8 cellular contexts compared by ENCODE assay signal in the genomic region with DNA sequence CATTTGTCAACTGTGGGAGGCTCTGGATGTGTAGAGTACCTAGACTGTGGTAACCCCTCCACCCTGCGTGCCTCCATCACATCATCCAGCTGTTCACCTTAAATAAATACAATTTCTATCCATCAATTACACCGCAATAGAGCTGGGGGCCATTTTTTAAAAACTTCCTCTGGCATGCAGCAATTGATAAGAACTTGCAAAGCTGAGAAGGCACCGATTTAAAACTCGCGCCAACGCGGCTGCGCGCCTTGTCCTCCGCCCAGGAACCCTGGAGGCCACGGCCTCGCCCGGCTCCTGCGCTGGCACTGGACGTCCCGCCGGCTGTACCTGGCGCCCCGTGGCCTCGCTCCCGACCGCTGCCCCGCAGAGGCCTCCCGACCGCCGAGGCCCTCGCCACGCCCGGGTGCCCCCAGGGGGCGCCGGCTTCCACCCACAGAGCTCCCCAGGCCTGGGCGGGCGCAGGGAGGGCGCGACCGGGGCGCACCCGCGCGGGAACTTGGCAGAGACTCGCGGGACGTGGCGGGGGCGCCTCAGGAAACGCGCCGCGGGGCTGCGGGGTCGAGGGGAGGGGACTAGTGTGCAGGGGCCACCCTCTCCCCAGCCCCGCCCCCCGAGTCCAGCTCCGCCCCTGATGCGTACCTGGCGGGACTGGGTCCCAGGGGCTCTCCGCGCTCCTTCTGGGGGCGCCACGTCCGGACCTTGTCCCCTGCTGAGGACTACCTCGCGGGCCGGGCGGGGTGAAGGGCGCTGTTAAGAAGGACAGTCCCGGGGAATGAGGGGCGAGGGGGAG.
A peak's percentile ranks its signal among the peaks of the same experiment; 100 is the strongest.
DNase-seq lines count a peak whose midpoint lies in the region; ATAC-seq and TF ChIP-seq lines count a peak whose summit lies in the region.

No MANE protein-coding gene starts in this region.

- peaks cover 7 to 36% (median 11%) of the 10 kb centered on the region in 3 donors for H3K27me3 ChIP-seq in sigmoid colon

- no peak overlapping the region for H3K27ac ChIP-seq in sigmoid colon

- H3K4me3 ChIP-seq in sigmoid colon, result peak overlapping the region in 3 of 4 donors; percentile 33 to 48 (median 45)

- WGBS in sigmoid colon, 2 donors, result 3 to 4% methylated on average over 68 of the region's 68 CpGs

- intact Hi-C loops in left cardiac atrium (cut with DNase I), result loop anchor here in 1 of 2 donors (5.0 to 10.0 kb wide), 2 partner anchors 82 to 106 kb away; no protein-coding TSS in a partner anchor
- intact Hi-C loops in sigmoid colon (cut with DNase I), result loop anchor here (5.0 kb wide), 2 partner anchors 62 to 103 kb away; no protein-coding TSS in a partner anchor

- H3K36me3 ChIP-seq in sigmoid colon, result no peaks in the 10 kb centered on the region

- no peak for TF ChIP-seq POLR2A in sigmoid colon (IDR thresholded peaks at IDR 0.05)

- DNase-seq in activated T-cell treated with anti-CD3 and anti-CD28 coated beads, Interleukin-2, amount 50 U/mL, for 48 hours, result peak; percentile 35 to 46
- DNase-seq in left cardiac atrium, result peak; percentile 49
- DNase-seq in sigmoid colon, result peak; percentile 66
- no peak for DNase-seq in NCI-H1105 treated with DMSO at 0.1 percent for 48 hours (lab: John Stamatoyannopoulos, UW)
- DNase-seq in NCI-H2171 (lab: John Stamatoyannopoulos, UW), result no peak

- ATAC-seq in left cardiac atrium (peak; percentile 81 to 82), GM21825 (IDR thresholded peaks at IDR 0.05; ENCODE audit: unreplicated experiment) (no peak), GM21381 (IDR thresholded peaks at IDR 0.05; ENCODE audit: unreplicated experiment) (no peak)

- no peak for TF ChIP-seq EP300 in sigmoid colon (IDR thresholded peaks at IDR 0.05)

- TF ChIP-seq CTCF in GM12873 (IDR thresholded peaks at IDR 0.05; ENCODE audit: insufficient read depth, low read depth, low read length, missing control alignments) (peak; percentile 10), sigmoid colon (IDR thresholded peaks at IDR 0.05) (peak in 2 of 4 experiments; percentile 16 to 46)

- peaks cover 0 to 11% (median 9%) of the 10 kb centered on the region in 4 donors for H3K4me1 ChIP-seq in sigmoid colon

- no peaks in the 10 kb centered on the region for H3K9me3 ChIP-seq in sigmoid colon

Comparison
In these comparisons a context has a peak if more than half of its experiments do, and no peak if none do; other contexts are left out.
1. DNase-seq: peak in activated T-cell treated with anti-CD3 and anti-CD28 coated beads, Interleukin-2, amount 50 U/mL, for 48 hours (2 of 2), left cardiac atrium (single experiment) and sigmoid colon (single experiment); none in NCI-H1105 treated with DMSO at 0.1 percent for 48 hours (single experiment) and NCI-H2171 (single experiment).
2. ATAC-seq: peak in left cardiac atrium (2 of 2); none in GM21825 (single experiment) and GM21381 (single experiment).